14 cellular contexts compared by ENCODE assay signal in the genomic region with DNA sequence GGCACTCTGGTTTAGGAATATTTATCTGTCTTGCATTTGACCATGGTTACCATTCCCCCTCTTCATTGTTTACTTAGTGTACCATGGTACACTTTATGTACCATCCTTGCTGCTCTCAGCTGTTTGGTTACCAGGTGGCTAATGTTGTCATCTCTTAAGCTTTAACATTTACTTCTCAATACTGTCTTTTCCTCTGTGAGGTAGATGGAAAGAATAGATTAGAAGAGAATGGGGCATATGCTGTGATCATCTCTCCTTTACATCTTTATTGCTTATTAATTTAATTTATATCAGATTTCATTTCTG.
DNase-seq lines count a peak whose midpoint lies in the region; ATAC-seq, FAIRE-seq and TF ChIP-seq lines count a peak whose summit lies in the region.
"Had no signal": no experiment of that assay in that cellular context is flagged by ENCODE, and none has a peak within 500 bp of the region (broad histone marks: within the 10 kb centered on the region; RNA-seq: fewer than 3 reads in every experiment).

No MANE protein-coding gene starts in this region.

- H3K9me3 Mint-ChIP-seq in activated T-helper 1 cell treated with anti-CD3 and anti-CD28 coated beads, Interleukin-12 subunit alpha, Interleukin-12 subunit beta, Interleukin-2, Interleukin-4 antibody, amounts not matched to agents 30 ng/mL and 10 ng/mL and 1 ng/mL, durations not matched to agents 14 hours and 24 hours and 36 hours, result no peaks in the 10 kb centered on the region
- H3K9me3 Mint-ChIP-seq in endothelial cell (ENCODE audit: unreplicated experiment) (no peaks in the 10 kb centered on the region), mesothelial cell of epicardium (no peaks in the 10 kb centered on the region)
- H3K9me3 Mint-ChIP-seq: H9 had no signal

- peak; percentile 4 for ATAC-seq in HG02938 (IDR thresholded peaks at IDR 0.05; ENCODE audit: unreplicated experiment)
- no peak for ATAC-seq in lower lobe of right lung

- DNase-seq in activated T-helper 1 cell treated with anti-CD3 and anti-CD28 coated beads, Interleukin-12 subunit alpha, Interleukin-12 subunit beta, Interleukin-2, Interleukin-4 antibody, amounts not matched to agents 30 ng/mL and 10 ng/mL and 1 ng/mL, durations not matched to agents 14 hours and 24 hours and 36 hours (ENCODE audit: low spot score), result no peak
- DNase-seq in lower lobe of right lung (no peak), endothelial cell (ENCODE audit: low spot score) (no peak), small intestine (no peak), mesothelial cell of epicardium (ENCODE audit: low spot score in 2 of 2, unreplicated experiment in 2 of 2) (no peak), DMS 273 treated with DMSO at 0.1 percent for 48 hours (lab: John Stamatoyannopoulos, UW) (no peak)
- DNase-seq: COR-L47; effector CD8-positive, alpha-beta T cell; H9; hippocampal formation had no signal

- H3K4me2 ChIP-seq in BLaER1 treated with 17β-estradiol and CSF1 and Interleukin-3, amounts not matched to agents 10 nM and 100 nM, result peak overlapping the region; percentile 13 to 81 (median 55); a peak in 19 of 22 replicates
- H3K4me2 ChIP-seq: KMS-11 had no signal

- peaks cover 0 to 7% (median 4%) of the 10 kb centered on the region in 11 experiments; a peak in 3 of 22 replicates for H3K9me3 ChIP-seq in BLaER1 treated with 17β-estradiol and CSF1 and Interleukin-3, amounts not matched to agents 10 nM and 100 nM (replicated peaks in 1 of 11)
- H3K9me3 ChIP-seq in lower lobe of right lung (no peaks in the 10 kb centered on the region), small intestine (ENCODE audit: control insufficient read depth, low read depth) (no peaks in the 10 kb centered on the region)
- H3K9me3 ChIP-seq: uterus had no signal

- H3K27me3 ChIP-seq in BLaER1 treated with 17β-estradiol and CSF1 and Interleukin-3, amounts not matched to agents 10 nM and 100 nM, result no peaks in the 10 kb centered on the region
- H3K27me3 ChIP-seq in lower lobe of right lung (ENCODE audit: low read depth), result no peaks in the 10 kb centered on the region
- no peaks in the 10 kb centered on the region for H3K27me3 ChIP-seq in small intestine (ENCODE audit: control insufficient read depth in 2 of 2, insufficient read depth in 2 of 2, low read length in 2 of 2)
- H3K27me3 ChIP-seq: uterus had no signal

- H3K4me1 Mint-ChIP-seq in activated T-helper 1 cell treated with anti-CD3 and anti-CD28 coated beads, Interleukin-12 subunit alpha, Interleukin-12 subunit beta, Interleukin-2, Interleukin-4 antibody, amounts not matched to agents 30 ng/mL and 10 ng/mL and 1 ng/mL, durations not matched to agents 14 hours and 24 hours and 36 hours (ENCODE audit: low read depth), result peaks cover 81% of the 10 kb centered on the region
- H3K4me1 Mint-ChIP-seq in endothelial cell (ENCODE audit: unreplicated experiment) (peaks cover 31% of the 10 kb centered on the region), mesothelial cell of epicardium (peaks cover 8% of the 10 kb centered on the region)

- intact Hi-C loops in activated T-helper 1 cell treated with anti-CD3 and anti-CD28 coated beads, Interleukin-12 subunit alpha, Interleukin-12 subunit beta, Interleukin-2, Interleukin-4 antibody, amounts not matched to agents 30 ng/mL and 10 ng/mL and 1 ng/mL, durations not matched to agents 14 hours and 24 hours and 36 hours (cut with micrococcal nuclease), result loop anchor here (1.0 to 10.0 kb wide), 5 partner anchors 34 to 616 kb away; no protein-coding TSS in a partner anchor
- intact Hi-C loops in lower lobe of right lung (cut with DNase I), result no loop called here

- peak overlapping the region; percentile 97 for H3K27ac Mint-ChIP-seq in activated T-helper 1 cell treated with anti-CD3 and anti-CD28 coated beads, Interleukin-12 subunit alpha, Interleukin-12 subunit beta, Interleukin-2, Interleukin-4 antibody, amounts not matched to agents 30 ng/mL and 10 ng/mL and 1 ng/mL, durations not matched to agents 14 hours and 24 hours and 36 hours
- H3K27ac Mint-ChIP-seq in endothelial cell (ENCODE audit: unreplicated experiment) (no peak overlapping the region), mesothelial cell of epicardium (no peak overlapping the region)
- H3K27ac Mint-ChIP-seq: H9 had no signal

- peaks cover 34 to 78% (median 39%) of the 10 kb centered on the region in 10 experiments for H3K4me1 ChIP-seq in BLaER1 treated with 17β-estradiol and CSF1 and Interleukin-3, amounts not matched to agents 10 nM and 100 nM
- peaks cover 40% of the 10 kb centered on the region for H3K4me1 ChIP-seq in lower lobe of right lung
- H3K4me1 ChIP-seq in small intestine (ENCODE audit: control insufficient read depth in 2 of 2, insufficient read depth in 1 of 2, low read depth in 1 of 2, low read length in 1 of 2), result peaks cover 2 to 8% of the 10 kb centered on the region in 2 donors
- H3K4me1 ChIP-seq: uterus had no signal

- TF ChIP-seq CTCF in lower lobe of right lung (IDR thresholded peaks at IDR 0.05) (no peak), endothelial cell (IDR thresholded peaks at IDR 0.05; ENCODE audit: unreplicated experiment) (no peak), mesothelial cell of epicardium (IDR thresholded peaks at IDR 0.05; ENCODE audit: unreplicated experiment) (no peak)

- H4K20me1 ChIP-seq in BLaER1 treated with 17β-estradiol and CSF1 and Interleukin-3, amounts not matched to agents 10 nM and 100 nM, result peaks cover 0 to 97% (median 13%) of the 10 kb centered on the region in 11 experiments; a peak in 12 of 22 replicates

- peak overlapping the region; percentile 77 for H3K4me3 Mint-ChIP-seq in activated T-helper 1 cell treated with anti-CD3 and anti-CD28 coated beads, Interleukin-12 subunit alpha, Interleukin-12 subunit beta, Interleukin-2, Interleukin-4 antibody, amounts not matched to agents 30 ng/mL and 10 ng/mL and 1 ng/mL, durations not matched to agents 14 hours and 24 hours and 36 hours
- H3K4me3 Mint-ChIP-seq in endothelial cell (ENCODE audit: unreplicated experiment) (no peak overlapping the region), mesothelial cell of epicardium (no peak overlapping the region)
- H3K4me3 Mint-ChIP-seq: H9 had no signal

- no peak for FAIRE-seq in small intestine (lab: Jason Lieb, UNC)

- H3K36me3 ChIP-seq in BLaER1 treated with 17β-estradiol and CSF1 and Interleukin-3, amounts not matched to agents 10 nM and 100 nM, result peaks cover 9 to 20% (median 16%) of the 10 kb centered on the region in 11 experiments; a peak in 17 of 22 replicates
- H3K36me3 ChIP-seq in lower lobe of right lung (no peaks in the 10 kb centered on the region), small intestine (ENCODE audit: control insufficient read depth in 2 of 2, insufficient read depth in 2 of 2, low read length in 2 of 2) (no peaks in the 10 kb centered on the region)
- H3K36me3 ChIP-seq: uterus had no signal

- peak overlapping the region in 2 of 11 experiments; percentile 32 to 57; a peak in 3 of 22 replicates for H3K9ac ChIP-seq in BLaER1 treated with 17β-estradiol and CSF1 and Interleukin-3, amounts not matched to agents 10 nM and 100 nM
- H3K9ac ChIP-seq: KMS-11 had no signal

- no peak overlapping the region for H3K4me3 ChIP-seq in BLaER1 treated with 17β-estradiol and CSF1 and Interleukin-3, amounts not matched to agents 10 nM and 100 nM
- H3K4me3 ChIP-seq in lower lobe of right lung (no peak overlapping the region), small intestine (ENCODE audit: low read depth in 1 of 2, low read length in 2 of 2) (no peak overlapping the region)
- H3K4me3 ChIP-seq: uterus had no signal

- no peaks in the 10 kb centered on the region for H3K27me3 Mint-ChIP-seq in activated T-helper 1 cell treated with anti-CD3 and anti-CD28 coated beads, Interleukin-12 subunit alpha, Interleukin-12 subunit beta, Interleukin-2, Interleukin-4 antibody, amounts not matched to agents 30 ng/mL and 10 ng/mL and 1 ng/mL, durations not matched to agents 14 hours and 24 hours and 36 hours (ENCODE audit: insufficient read depth)
- H3K27me3 Mint-ChIP-seq in endothelial cell (ENCODE audit: unreplicated experiment), result no peaks in the 10 kb centered on the region
- H3K27me3 Mint-ChIP-seq in mesothelial cell of epicardium (ENCODE audit: low read depth), result no peaks in the 10 kb centered on the region

- peak overlapping the region in 3 of 11 experiments; percentile 58 to 72 (median 66); a peak in 5 of 22 replicates for H3K27ac ChIP-seq in BLaER1 treated with 17β-estradiol and CSF1 and Interleukin-3, amounts not matched to agents 10 nM and 100 nM
- peak overlapping the region; percentile 38 for H3K27ac ChIP-seq in lower lobe of right lung
- H3K27ac ChIP-seq in small intestine (ENCODE audit: low read depth in 1 of 2, low read length in 1 of 2), result peak overlapping the region in 1 of 2 donors; percentile 38
- H3K27ac ChIP-seq: KMS-11 had no signal

- peaks cover 38% of the 10 kb centered on the region for H3K36me3 Mint-ChIP-seq in activated T-helper 1 cell treated with anti-CD3 and anti-CD28 coated beads, Interleukin-12 subunit alpha, Interleukin-12 subunit beta, Interleukin-2, Interleukin-4 antibody, amounts not matched to agents 30 ng/mL and 10 ng/mL and 1 ng/mL, durations not matched to agents 14 hours and 24 hours and 36 hours (ENCODE audit: low read depth)
- H3K36me3 Mint-ChIP-seq in endothelial cell (ENCODE audit: low read depth, unreplicated experiment), result no peaks in the 10 kb centered on the region
- H3K36me3 Mint-ChIP-seq in mesothelial cell of epicardium, result peaks cover 3% of the 10 kb centered on the region
